In the genomic region with DNA sequence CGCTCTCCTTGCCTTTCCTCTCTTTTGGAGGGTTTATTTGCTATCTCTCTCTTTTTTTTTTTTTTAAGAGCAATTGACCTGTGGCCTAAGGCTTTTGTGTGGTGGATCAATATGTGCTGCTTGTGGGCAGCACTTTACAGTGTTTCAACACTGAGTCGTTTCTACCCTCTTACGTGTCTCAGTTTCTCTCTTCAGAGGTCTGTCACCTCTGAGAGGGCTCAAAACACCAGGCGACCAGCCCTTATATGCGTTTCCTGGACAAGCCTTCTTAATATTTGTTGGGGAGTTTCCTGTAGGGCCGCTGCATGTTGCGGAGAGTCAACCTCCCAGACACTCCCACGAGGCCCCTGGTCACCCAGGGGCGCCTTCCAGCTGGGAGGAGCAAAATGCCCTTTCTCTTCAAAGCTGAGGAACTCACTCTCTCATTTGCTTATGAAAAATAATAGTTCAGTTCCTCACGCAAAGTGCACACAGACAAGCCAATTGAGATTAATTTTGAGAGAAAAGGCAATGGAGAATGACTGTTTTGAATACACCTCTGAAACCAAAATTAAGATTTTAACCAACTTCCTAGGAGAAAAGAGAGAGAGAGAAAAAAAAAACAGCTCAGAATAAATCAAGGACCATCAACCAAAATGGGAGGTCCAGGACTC, we compare ENCODE assay signal across 1 cellular context.
TF ChIP-seq lines count a peak whose summit lies in the region.

No MANE protein-coding gene starts in this region.

TF ChIP-seq in GM12878, 131 proteins besides CTCF, POLR2A, EP300 and RAD21 (continued from another document and continues in another):
- TF ChIP-seq, protein P1, sequence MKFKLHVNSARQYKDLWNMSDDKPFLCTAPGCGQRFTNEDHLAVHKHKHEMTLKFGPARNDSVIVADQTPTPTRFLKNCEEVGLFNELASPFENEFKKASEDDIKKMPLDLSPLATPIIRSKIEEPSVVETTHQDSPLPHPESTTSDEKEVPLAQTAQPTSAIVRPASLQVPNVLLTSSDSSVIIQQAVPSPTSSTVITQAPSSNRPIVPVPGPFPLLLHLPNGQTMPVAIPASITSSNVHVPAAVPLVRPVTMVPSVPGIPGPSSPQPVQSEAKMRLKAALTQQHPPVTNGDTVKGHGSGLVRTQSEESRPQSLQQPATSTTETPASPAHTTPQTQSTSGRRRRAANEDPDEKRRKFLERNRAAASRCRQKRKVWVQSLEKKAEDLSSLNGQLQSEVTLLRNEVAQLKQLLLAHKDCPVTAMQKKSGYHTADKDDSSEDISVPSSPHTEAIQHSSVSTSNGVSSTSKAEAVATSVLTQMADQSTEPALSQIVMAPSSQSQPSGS (IDR thresholded peaks at IDR 0.05; ENCODE audit: low read length) = peak; percentile 44; the same call in 1 of the 2 replicates
- TF ChIP-seq ATF7 (IDR thresholded peaks at IDR 0.05; ENCODE audit: low read depth) (peak; percentile 51), ZNF384 (IDR thresholded peaks at IDR 0.05; ENCODE audit: borderline replicate concordance, low read depth, low read length) (peak; percentile 55), BHLHE40 (IDR thresholded peaks at IDR 0.05; ENCODE audit: borderline replicate concordance in 1 of 2, low read depth in 2 of 2, low read length in 1 of 2) (0 out of 4 replicates have a peak, but pooled peaks of 1 of the 2 experiments have one; percentile 3), BRCA1 (IDR thresholded peaks at IDR 0.05; ENCODE audit: low read depth, low read length) (no peak), ZNF217 (IDR thresholded peaks at IDR 0.05) (peak; percentile 20; the same call in 1 of the 2 replicates), SPI1 (IDR thresholded peaks at IDR 0.05; ENCODE audit: borderline replicate concordance, insufficient read depth, low read depth, low read length) (0 out of 2 replicates have a peak, but pooled peaks have one; percentile 30), JUNB (IDR thresholded peaks at IDR 0.05) (peak; percentile 65), SMC3 (IDR thresholded peaks at IDR 0.05; ENCODE audit: borderline replicate concordance, low read length) (peak; percentile 16; the same call in 1 of the 2 replicates), CREB1 (IDR thresholded peaks at IDR 0.05; ENCODE audit: low read depth) (peak; percentile 29; the same call in 1 of the 2 replicates), EED (IDR thresholded peaks at IDR 0.05; ENCODE audit: low read depth) (peak; percentile 87), NBN (IDR thresholded peaks at IDR 0.05) (0 out of 2 replicates have a peak, but pooled peaks have one; percentile 55), CBX5 (IDR thresholded peaks at IDR 0.05; ENCODE audit: low read depth) (0 out of 2 replicates have a peak, but pooled peaks have one; percentile 13), SMAD1 (IDR thresholded peaks at IDR 0.05; ENCODE audit: low read depth, partially characterized antibody) (no peak), IKZF1 (conservative IDR thresholded peaks at IDR 0.05) (peak; percentile 61; the same call in 1 of the 2 replicates), KLF5 (IDR thresholded peaks at IDR 0.05; ENCODE audit: partially characterized antibody) (peak; percentile 34), TCF12 (IDR thresholded peaks at IDR 0.05; ENCODE audit: low read depth, low read length) (peak; percentile 63), RUNX3 (IDR thresholded peaks at IDR 0.05; ENCODE audit: low read length) (peak; percentile 53), ZBED1 (IDR thresholded peaks at IDR 0.05; ENCODE audit: borderline replicate concordance) (0 out of 2 replicates have a peak, but pooled peaks have one; percentile 36), HDGF (IDR thresholded peaks at IDR 0.05) (no peak), STAT3 (IDR thresholded peaks at IDR 0.05; ENCODE audit: low read depth, low read length) (peak; percentile 84; the same call in 1 of the 2 replicates), SP1 (IDR thresholded peaks at IDR 0.05; ENCODE audit: low read depth, low read length) (peak; percentile 26), ETV6 (conservative IDR thresholded peaks at IDR 0.05 in 1 of 2, IDR thresholded peaks at IDR 0.05 in 1 of 2; ENCODE audit: borderline replicate concordance in 1 of 2, low read depth in 1 of 2) (peak in 1 of 2 experiments; percentile 62; a peak in 1 of 4 replicates), SRF (IDR thresholded peaks at IDR 0.05; ENCODE audit: low read depth in 2 of 2, low read length in 2 of 2) (peak; percentile 86 to 97), RCOR1 (conservative IDR thresholded peaks at IDR 0.05; ENCODE audit: low read depth, low read length) (0 out of 2 replicates have a peak, but pooled peaks have one; percentile 60), HCFC1 (IDR thresholded peaks at IDR 0.05; ENCODE audit: low read length) (no peak), IKZF2 (IDR thresholded peaks at IDR 0.05) (peak; percentile 49 to 64; a peak in 2 of 4 replicates), NR2F1 (conservative IDR thresholded peaks at IDR 0.05) (peak; percentile 86), BACH1 (IDR thresholded peaks at IDR 0.05; ENCODE audit: borderline replicate concordance) (peak; percentile 37; the same call in 1 of the 2 replicates), STAT1 (conservative IDR thresholded peaks at IDR 0.05) (no peak), RELA (IDR thresholded peaks at IDR 0.05; ENCODE audit: borderline replicate concordance, partially characterized antibody) (peak; percentile 13), FOXM1 (IDR thresholded peaks at IDR 0.05; ENCODE audit: low read depth, low read length) (peak; percentile 61; the same call in 1 of the 2 replicates), SREBF2 (IDR thresholded peaks at IDR 0.05; ENCODE audit: low read length) (no peak), KDM1A (IDR thresholded peaks at IDR 0.05; ENCODE audit: borderline replicate concordance) (no peak), FOXK2 (IDR thresholded peaks at IDR 0.05) (no peak), ZSCAN29 (IDR thresholded peaks at IDR 0.05) (no peak), MXI1 (IDR thresholded peaks at IDR 0.05; ENCODE audit: low read depth, low read length) (0 out of 2 replicates have a peak, but pooled peaks have one; percentile 19), NFIC (IDR thresholded peaks at IDR 0.05; ENCODE audit: low read depth, low read length) (peak; percentile 90)
- TF ChIP-seq, protein P2, sequence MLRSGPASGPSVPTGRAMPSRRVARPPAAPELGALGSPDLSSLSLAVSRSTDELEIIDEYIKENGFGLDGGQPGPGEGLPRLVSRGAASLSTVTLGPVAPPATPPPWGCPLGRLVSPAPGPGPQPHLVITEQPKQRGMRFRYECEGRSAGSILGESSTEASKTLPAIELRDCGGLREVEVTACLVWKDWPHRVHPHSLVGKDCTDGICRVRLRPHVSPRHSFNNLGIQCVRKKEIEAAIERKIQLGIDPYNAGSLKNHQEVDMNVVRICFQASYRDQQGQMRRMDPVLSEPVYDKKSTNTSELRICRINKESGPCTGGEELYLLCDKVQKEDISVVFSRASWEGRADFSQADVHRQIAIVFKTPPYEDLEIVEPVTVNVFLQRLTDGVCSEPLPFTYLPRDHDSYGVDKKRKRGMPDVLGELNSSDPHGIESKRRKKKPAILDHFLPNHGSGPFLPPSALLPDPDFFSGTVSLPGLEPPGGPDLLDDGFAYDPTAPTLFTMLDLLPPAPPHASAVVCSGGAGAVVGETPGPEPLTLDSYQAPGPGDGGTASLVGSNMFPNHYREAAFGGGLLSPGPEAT (IDR thresholded peaks at IDR 0.05; ENCODE audit: low read depth) = peak; percentile 77; the same call in 1 of the 2 replicates
- TF ChIP-seq, protein P3, sequence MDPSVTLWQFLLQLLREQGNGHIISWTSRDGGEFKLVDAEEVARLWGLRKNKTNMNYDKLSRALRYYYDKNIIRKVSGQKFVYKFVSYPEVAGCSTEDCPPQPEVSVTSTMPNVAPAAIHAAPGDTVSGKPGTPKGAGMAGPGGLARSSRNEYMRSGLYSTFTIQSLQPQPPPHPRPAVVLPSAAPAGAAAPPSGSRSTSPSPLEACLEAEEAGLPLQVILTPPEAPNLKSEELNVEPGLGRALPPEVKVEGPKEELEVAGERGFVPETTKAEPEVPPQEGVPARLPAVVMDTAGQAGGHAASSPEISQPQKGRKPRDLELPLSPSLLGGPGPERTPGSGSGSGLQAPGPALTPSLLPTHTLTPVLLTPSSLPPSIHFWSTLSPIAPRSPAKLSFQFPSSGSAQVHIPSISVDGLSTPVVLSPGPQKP (IDR thresholded peaks at IDR 0.05; ENCODE audit: low read depth, low read length) = peak; percentile 95
- TF ChIP-seq, protein P4, sequence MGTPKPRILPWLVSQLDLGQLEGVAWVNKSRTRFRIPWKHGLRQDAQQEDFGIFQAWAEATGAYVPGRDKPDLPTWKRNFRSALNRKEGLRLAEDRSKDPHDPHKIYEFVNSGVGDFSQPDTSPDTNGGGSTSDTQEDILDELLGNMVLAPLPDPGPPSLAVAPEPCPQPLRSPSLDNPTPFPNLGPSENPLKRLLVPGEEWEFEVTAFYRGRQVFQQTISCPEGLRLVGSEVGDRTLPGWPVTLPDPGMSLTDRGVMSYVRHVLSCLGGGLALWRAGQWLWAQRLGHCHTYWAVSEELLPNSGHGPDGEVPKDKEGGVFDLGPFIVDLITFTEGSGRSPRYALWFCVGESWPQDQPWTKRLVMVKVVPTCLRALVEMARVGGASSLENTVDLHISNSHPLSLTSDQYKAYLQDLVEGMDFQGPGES (IDR thresholded peaks at IDR 0.05) = no peak
- TF ChIP-seq, protein P5, sequence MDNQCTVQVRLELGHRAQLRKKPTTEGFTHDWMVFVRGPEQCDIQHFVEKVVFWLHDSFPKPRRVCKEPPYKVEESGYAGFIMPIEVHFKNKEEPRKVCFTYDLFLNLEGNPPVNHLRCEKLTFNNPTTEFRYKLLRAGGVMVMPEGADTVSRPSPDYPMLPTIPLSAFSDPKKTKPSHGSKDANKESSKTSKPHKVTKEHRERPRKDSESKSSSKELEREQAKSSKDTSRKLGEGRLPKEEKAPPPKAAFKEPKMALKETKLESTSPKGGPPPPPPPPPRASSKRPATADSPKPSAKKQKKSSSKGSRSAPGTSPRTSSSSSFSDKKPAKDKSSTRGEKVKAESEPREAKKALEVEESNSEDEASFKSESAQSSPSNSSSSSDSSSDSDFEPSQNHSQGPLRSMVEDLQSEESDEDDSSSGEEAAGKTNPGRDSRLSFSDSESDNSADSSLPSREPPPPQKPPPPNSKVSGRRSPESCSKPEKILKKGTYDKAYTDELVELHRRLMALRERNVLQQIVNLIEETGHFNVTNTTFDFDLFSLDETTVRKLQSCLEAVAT (IDR thresholded peaks at IDR 0.05) = peak; percentile 83
- TF ChIP-seq, protein P6, sequence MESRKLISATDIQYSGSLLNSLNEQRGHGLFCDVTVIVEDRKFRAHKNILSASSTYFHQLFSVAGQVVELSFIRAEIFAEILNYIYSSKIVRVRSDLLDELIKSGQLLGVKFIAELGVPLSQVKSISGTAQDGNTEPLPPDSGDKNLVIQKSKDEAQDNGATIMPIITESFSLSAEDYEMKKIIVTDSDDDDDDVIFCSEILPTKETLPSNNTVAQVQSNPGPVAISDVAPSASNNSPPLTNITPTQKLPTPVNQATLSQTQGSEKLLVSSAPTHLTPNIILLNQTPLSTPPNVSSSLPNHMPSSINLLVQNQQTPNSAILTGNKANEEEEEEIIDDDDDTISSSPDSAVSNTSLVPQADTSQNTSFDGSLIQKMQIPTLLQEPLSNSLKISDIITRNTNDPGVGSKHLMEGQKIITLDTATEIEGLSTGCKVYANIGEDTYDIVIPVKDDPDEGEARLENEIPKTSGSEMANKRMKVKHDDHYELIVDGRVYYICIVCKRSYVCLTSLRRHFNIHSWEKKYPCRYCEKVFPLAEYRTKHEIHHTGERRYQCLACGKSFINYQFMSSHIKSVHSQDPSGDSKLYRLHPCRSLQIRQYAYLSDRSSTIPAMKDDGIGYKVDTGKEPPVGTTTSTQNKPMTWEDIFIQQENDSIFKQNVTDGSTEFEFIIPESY (IDR thresholded peaks at IDR 0.05) = no peak
- TF ChIP-seq, protein P7, sequence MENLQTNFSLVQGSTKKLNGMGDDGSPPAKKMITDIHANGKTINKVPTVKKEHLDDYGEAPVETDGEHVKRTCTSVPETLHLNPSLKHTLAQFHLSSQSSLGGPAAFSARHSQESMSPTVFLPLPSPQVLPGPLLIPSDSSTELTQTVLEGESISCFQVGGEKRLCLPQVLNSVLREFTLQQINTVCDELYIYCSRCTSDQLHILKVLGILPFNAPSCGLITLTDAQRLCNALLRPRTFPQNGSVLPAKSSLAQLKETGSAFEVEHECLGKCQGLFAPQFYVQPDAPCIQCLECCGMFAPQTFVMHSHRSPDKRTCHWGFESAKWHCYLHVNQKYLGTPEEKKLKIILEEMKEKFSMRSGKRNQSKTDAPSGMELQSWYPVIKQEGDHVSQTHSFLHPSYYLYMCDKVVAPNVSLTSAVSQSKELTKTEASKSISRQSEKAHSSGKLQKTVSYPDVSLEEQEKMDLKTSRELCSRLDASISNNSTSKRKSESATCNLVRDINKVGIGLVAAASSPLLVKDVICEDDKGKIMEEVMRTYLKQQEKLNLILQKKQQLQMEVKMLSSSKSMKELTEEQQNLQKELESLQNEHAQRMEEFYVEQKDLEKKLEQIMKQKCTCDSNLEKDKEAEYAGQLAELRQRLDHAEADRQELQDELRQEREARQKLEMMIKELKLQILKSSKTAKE (IDR thresholded peaks at IDR 0.05; ENCODE audit: low read depth, poor library complexity, severe bottlenecking) = peak; percentile 73
- TF ChIP-seq, protein P8, sequence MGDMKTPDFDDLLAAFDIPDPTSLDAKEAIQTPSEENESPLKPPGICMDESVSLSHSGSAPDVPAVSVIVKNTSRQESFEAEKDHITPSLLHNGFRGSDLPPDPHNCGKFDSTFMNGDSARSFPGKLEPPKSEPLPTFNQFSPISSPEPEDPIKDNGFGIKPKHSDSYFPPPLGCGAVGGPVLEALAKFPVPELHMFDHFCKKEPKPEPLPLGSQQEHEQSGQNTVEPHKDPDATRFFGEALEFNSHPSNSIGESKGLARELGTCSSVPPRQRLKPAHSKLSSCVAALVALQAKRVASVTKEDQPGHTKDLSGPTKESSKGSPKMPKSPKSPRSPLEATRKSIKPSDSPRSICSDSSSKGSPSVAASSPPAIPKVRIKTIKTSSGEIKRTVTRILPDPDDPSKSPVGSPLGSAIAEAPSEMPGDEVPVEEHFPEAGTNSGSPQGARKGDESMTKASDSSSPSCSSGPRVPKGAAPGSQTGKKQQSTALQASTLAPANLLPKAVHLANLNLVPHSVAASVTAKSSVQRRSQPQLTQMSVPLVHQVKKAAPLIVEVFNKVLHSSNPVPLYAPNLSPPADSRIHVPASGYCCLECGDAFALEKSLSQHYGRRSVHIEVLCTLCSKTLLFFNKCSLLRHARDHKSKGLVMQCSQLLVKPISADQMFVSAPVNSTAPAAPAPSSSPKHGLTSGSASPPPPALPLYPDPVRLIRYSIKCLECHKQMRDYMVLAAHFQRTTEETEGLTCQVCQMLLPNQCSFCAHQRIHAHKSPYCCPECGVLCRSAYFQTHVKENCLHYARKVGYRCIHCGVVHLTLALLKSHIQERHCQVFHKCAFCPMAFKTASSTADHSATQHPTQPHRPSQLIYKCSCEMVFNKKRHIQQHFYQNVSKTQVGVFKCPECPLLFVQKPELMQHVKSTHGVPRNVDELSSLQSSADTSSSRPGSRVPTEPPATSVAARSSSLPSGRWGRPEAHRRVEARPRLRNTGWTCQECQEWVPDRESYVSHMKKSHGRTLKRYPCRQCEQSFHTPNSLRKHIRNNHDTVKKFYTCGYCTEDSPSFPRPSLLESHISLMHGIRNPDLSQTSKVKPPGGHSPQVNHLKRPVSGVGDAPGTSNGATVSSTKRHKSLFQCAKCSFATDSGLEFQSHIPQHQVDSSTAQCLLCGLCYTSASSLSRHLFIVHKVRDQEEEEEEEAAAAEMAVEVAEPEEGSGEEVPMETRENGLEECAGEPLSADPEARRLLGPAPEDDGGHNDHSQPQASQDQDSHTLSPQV (IDR thresholded peaks at IDR 0.05) = no peak
